In the genomic region with DNA sequence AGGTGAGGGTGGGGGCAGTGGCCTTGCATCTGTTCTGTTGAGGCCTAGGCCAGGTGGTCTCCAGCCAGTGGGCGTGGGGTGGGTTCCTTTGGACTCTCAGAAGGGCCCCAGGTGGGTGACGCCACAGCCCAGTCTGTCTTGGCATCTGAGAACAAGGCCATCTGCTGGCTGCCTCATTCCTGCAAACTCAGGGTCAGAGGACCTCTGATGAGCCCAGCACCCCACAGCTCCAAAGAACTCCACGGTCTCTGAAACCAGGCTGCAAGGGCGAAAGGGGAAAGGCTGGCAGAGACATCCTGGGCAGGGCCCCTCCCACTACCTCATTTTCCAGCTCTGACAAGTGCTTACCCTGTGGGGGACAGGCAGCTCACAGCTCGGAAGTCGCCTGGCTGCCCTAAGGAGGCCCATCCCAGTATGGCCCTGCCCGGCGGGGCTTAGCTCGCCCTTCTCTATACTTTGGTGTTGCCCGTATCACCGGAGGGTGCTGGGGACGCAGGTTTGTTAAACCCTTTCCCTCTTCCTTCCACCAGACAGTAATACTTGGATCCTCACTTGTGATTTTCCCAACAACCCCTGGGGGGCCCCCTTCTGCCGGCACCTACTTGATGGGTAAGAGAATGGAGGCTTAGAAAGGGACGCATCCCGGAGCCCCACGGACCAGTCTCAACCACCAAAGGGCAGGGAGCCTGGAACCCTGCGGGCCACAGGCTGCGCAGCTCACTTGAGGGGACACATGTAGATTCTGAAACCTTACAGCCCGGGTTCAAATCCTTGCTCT, we compare ENCODE assay signal across 8 cellular contexts.
A peak's percentile ranks its signal among the peaks of the same experiment; 100 is the strongest.
DNase-seq lines count a peak whose midpoint lies in the region; ATAC-seq lines count a peak whose summit lies in the region.

No MANE protein-coding gene starts in this region.

- DNase-seq in NCI-H1092 treated with DMSO at 0.1 percent for 48 hours (lab: John Stamatoyannopoulos, UW) = peak; percentile 15
- DNase-seq in NCI-H1092 (lab: John Stamatoyannopoulos, UW) = no peak
- peak; percentile 63 for DNase-seq in NCI-H69 (lab: John Stamatoyannopoulos, UW)
- DNase-seq in central memory CD8-positive, alpha-beta T cell (ENCODE audit: low spot score in 2 of 2) = no peak
- peak; percentile 36 for DNase-seq in midbrain (lab: John Stamatoyannopoulos, UW)
- DNase-seq in activated CD4-positive, CD25-positive, alpha-beta regulatory T cell treated with anti-CD3 and anti-CD28 coated beads, Interleukin-2, amount 50 U/mL, for 72 hours = no peak

- H3K4me1 Mint-ChIP-seq in central memory CD8-positive, alpha-beta T cell = no peaks in the 10 kb centered on the region

- peak overlapping the region; percentile 29 for H3K4me3 Mint-ChIP-seq in central memory CD8-positive, alpha-beta T cell

- H3K9me3 Mint-ChIP-seq in central memory CD8-positive, alpha-beta T cell = no peaks in the 10 kb centered on the region

- peaks cover 1% of the 10 kb centered on the region for H3K36me3 Mint-ChIP-seq in central memory CD8-positive, alpha-beta T cell (ENCODE audit: insufficient read depth)

- peaks cover 18% of the 10 kb centered on the region for H3K27me3 Mint-ChIP-seq in central memory CD8-positive, alpha-beta T cell

- ATAC-seq in central memory CD8-positive, alpha-beta T cell (replicated peaks; ENCODE audit: extremely low read depth, poor library complexity, severe bottlenecking) = no peak
- ATAC-seq in HG03342 (IDR thresholded peaks at IDR 0.05; ENCODE audit: unreplicated experiment) (no peak), HG02678 (IDR thresholded peaks at IDR 0.05; ENCODE audit: unreplicated experiment) (no peak)

- no peak overlapping the region for H3K27ac Mint-ChIP-seq in central memory CD8-positive, alpha-beta T cell (ENCODE audit: low read depth)

Comparison
In these comparisons a context has a peak if more than half of its experiments do, and no peak if none do; other contexts are left out.
1. DNase-seq: peak in NCI-H1092 treated with DMSO at 0.1 percent for 48 hours (single experiment), NCI-H69 (single experiment) and midbrain (single experiment); none in NCI-H1092 (single experiment), central memory CD8-positive, alpha-beta T cell (0 of 2) and activated CD4-positive, CD25-positive, alpha-beta regulatory T cell treated with anti-CD3 and anti-CD28 coated beads, Interleukin-2, amount 50 U/mL, for 72 hours (single experiment).